8 cellular contexts compared by ENCODE assay signal in the genomic region with DNA sequence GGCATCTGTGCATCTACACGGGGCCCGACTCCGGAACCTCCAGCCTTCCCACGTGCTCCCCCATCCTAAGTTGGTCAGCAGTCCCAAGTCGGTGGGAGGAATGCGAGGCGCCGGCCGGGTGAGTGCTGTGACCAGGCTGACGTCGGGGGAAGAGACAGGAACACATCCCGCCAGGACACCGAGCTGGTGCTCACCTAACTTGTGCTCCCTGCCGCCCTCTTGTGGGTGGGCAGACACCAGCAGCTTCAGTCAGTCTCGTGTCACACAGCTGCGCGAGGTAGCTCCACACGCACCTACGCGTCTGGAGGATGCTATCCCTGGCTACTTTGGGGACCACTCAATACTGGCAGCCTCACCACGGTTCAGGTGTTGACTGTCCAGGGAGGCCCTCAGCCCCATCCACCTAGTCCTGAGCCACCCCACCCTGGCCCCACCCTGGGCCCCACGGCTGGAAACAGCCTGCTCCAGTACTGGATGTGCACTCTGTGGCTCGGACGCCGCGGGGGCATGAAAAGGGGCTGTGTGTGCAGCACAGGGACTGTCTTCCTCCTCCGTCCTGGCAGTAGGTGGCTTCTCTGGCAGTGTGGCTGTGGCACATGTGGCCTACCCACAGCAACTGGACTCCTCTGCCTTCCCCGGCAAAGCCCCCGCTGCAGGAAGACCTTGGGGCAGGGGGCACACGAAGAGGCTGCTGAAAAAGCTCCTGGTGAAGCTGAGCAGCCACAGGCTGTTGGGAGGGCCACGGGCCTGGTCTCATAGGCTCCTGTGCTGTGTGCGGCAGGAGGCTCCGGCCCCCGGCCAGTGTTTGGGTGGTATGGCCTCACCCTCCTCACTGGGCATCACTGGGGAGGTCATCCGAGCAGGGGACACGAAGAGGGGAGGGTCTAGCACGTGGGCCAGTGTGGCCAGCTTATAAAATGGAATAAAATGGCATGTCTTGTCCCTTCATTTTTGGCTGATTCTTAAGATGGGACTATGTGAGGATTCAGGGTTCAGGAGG. TPM values are rescaled to one million over a fixed set of nuclear protein-coding genes. Genes with fewer than 3 reads are reported as not detected.
DNase-seq lines count a peak whose midpoint lies in the region; ATAC-seq, FAIRE-seq and TF ChIP-seq lines count a peak whose summit lies in the region.

No MANE protein-coding gene starts in this region.

- intact Hi-C loops in esophagus squamous epithelium (cut with DNase I) (no loop called here), pancreas (cut with DNase I) (no loop called here)

- ATAC-seq in pancreas (peak; percentile 68 to 85 (median 75)), HG03342 (IDR thresholded peaks at IDR 0.05; ENCODE audit: unreplicated experiment) (no peak)

- H3K27ac ChIP-seq in esophagus squamous epithelium (peak overlapping the region in 3 of 4 donors; percentile 7 to 61 (median 28)), pancreas (no peak overlapping the region)

- no peak for FAIRE-seq in pancreas (lab: Jason Lieb, UNC)

- H3K36me3 ChIP-seq in esophagus squamous epithelium (peaks cover 0 to 26% (median 12%) of the 10 kb centered on the region in 3 donors), pancreas (peaks cover 0 to 7% (median 0%) of the 10 kb centered on the region in 3 donors)

- TF ChIP-seq CTCF in GM12875 (IDR thresholded peaks at IDR 0.05; ENCODE audit: borderline replicate concordance, insufficient read depth, low read depth, low read length) (peak; percentile 85), esophagus squamous epithelium (IDR thresholded peaks at IDR 0.05) (peak in 5 of 6 experiments; percentile 43 to 67 (median 49)), pancreas (IDR thresholded peaks at IDR 0.05) (peak; percentile 55 to 66 (median 56))

- H3K9me3 ChIP-seq in esophagus squamous epithelium (no peaks in the 10 kb centered on the region), pancreas (no peaks in the 10 kb centered on the region)

- TF ChIP-seq POLR2A in esophagus squamous epithelium (IDR thresholded peaks at IDR 0.05), result no peak

- peak; percentile 60 for DNase-seq in NCI-H69 (lab: John Stamatoyannopoulos, UW)
- peak; percentile 70 for DNase-seq in activated T-cell treated with anti-CD3 and anti-CD28 coated beads for 1 hour (ENCODE audit: low read depth)
- DNase-seq in esophagus squamous epithelium (lab: John Stamatoyannopoulos, UW), result no peak
- DNase-seq in pancreas, result peak; percentile 52 to 89 (median 72)
- no peak for DNase-seq in A172 (ENCODE audit: low spot score)
- no peak for DNase-seq in amniotic stem cell (lab: John Stamatoyannopoulos, UW)

- 78 to 91% methylated on average over 5 to 7 of the region's 37 CpGs for whole genome bisulfite sequencing in esophagus squamous epithelium, 2 donors
- WGBS in pancreas, 2 donors, result 47 to 54% methylated on average over 37 of the region's 37 CpGs

- H3K4me1 ChIP-seq in esophagus squamous epithelium (peaks cover 22 to 60% (median 34%) of the 10 kb centered on the region in 3 donors), pancreas (no peaks in the 10 kb centered on the region)

- H3K27me3 ChIP-seq in esophagus squamous epithelium (peaks cover 0 to 5% (median 0%) of the 10 kb centered on the region in 4 donors), pancreas (no peaks in the 10 kb centered on the region)

- no peak overlapping the region for H3K4me3 ChIP-seq in GM12875 (ENCODE audit: low read depth, low read length)
- H3K4me3 ChIP-seq in esophagus squamous epithelium, result no peak overlapping the region
- H3K4me3 ChIP-seq in pancreas, result no peak overlapping the region

RNA-seq across cellular contexts. Expression of a gene that starts 11.2 kb away (rescaled TPM):
- total RNA-seq in esophagus squamous epithelium, result 10 to 100 TPM; 10.6 to 32.9 (median 22.7) TPM
- total RNA-seq in pancreas, result 10 to 100 TPM in 1 of 6 donors, 1 to 10 TPM in 5; 3.2 to 15.7 (median 6.6) TPM
- 10 to 100 TPM in 1 of 2 donors, 1 to 10 TPM in 1; 8.2 to 10.2 TPM for polyA plus RNA-seq in pancreas
- total RNA-seq in A172 (2014; rRNA removed; shearing (Covaris generic)), result 72.4 and 83.9 TPM in 2 replicates

Comparison
In these comparisons a context has a peak if more than half of its experiments do, and no peak if none do; other contexts are left out.
1. DNase-seq: peak in NCI-H69 (single experiment), activated T-cell treated with anti-CD3 and anti-CD28 coated beads for 1 hour (single experiment) and pancreas (6 of 6); none in esophagus squamous epithelium (single experiment), A172 (single experiment) and amniotic stem cell (single experiment).
2. H3K27ac ChIP-seq: peak in esophagus squamous epithelium (3 of 4); none in pancreas (0 of 4).
3. Peak in every context shown above with its lines, with median percentiles within 50 percentile points of each other: CTCF ChIP-seq.